ENCODE assay signal across 28 cellular contexts in the genomic region with DNA sequence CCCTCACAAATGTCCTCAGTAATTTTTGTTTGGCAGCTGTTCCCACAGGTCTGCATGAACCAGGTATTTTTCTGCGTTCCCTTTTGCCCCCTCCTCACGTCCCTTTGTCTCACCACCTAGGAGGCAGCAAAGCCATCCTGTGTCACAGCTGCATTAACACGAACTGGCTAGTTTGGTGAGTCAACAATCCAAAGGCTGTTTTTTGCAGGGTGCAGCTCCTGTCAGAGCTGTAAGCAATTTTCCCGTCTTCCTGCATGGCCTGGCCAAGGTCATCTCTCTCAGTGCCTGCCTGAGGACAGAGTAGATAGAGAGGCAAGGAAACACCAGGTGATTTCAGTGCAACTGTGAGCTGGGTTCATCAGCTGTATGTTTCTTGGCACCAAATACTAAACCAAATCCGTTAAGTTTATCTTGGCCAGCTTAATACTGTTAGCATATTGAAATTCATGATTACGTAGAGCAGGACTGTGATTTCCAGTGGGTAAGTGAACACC. TPM values are rescaled to one million over a fixed set of nuclear protein-coding genes. Genes with fewer than 3 reads are reported as not detected.
A peak's percentile ranks its signal among the peaks of the same experiment; 100 is the strongest.
DNase-seq lines count a peak whose midpoint lies in the region; ATAC-seq and TF ChIP-seq lines count a peak whose summit lies in the region.
"Had no signal": no experiment of that assay in that cellular context is flagged by ENCODE, and none has a peak within 500 bp of the region (broad histone marks: within the 10 kb centered on the region; RNA-seq: fewer than 3 reads in every experiment).

No MANE protein-coding gene starts in this region.

- no peak overlapping the region for H2AFZ ChIP-seq in SK-N-SH (ENCODE audit: low read depth)

- H3K9me2 ChIP-seq in SK-N-SH = no peaks in the 10 kb centered on the region

- H3K4me1 ChIP-seq in SK-N-SH (ENCODE audit: control insufficient read depth in 1 of 2, insufficient read depth in 2 of 2, low read depth in 1 of 2, low read length in 1 of 2) = peaks cover 0 to 17% of the 10 kb centered on the region in 2 experiments; a peak in 1 of 4 replicates
- peaks cover 3 to 15% (median 7%) of the 10 kb centered on the region in 4 donors for H3K4me1 ChIP-seq in liver (ENCODE audit: control insufficient read depth in 4 of 4, insufficient read depth in 4 of 4, low read length in 3 of 4)
- no peaks in the 10 kb centered on the region for H3K4me1 ChIP-seq in gastroesophageal sphincter

- no peaks in the 10 kb centered on the region for H3K79me2 ChIP-seq in SK-N-SH (ENCODE audit: insufficient read depth)

- H3K9me3 ChIP-seq in SK-N-SH (no peaks in the 10 kb centered on the region), liver (ENCODE audit: control insufficient read depth in 4 of 4, low read length in 3 of 4) (no peaks in the 10 kb centered on the region), gastroesophageal sphincter (no peaks in the 10 kb centered on the region)

- no peak for TF ChIP-seq EP300 in SK-N-SH (IDR thresholded peaks at IDR 0.05; ENCODE audit: borderline replicate concordance in 1 of 2, low read depth in 1 of 2, low read length in 1 of 2)
- TF ChIP-seq EP300 in gastroesophageal sphincter (IDR thresholded peaks at IDR 0.05) = no peak

- peak; percentile 35; the same call in 1 of the 2 replicates for TF ChIP-seq RAD21 in SK-N-SH (IDR thresholded peaks at IDR 0.05; ENCODE audit: low read length)
- TF ChIP-seq RAD21 in liver (IDR thresholded peaks at IDR 0.05) = peak; percentile 43 to 44

- no peak for TF ChIP-seq CTCF in SK-N-SH (IDR thresholded peaks at IDR 0.05)
- no peak for TF ChIP-seq CTCF in liver (IDR thresholded peaks at IDR 0.05; ENCODE audit: low read depth, low read length, missing input control)
- TF ChIP-seq CTCF in gastroesophageal sphincter (IDR thresholded peaks at IDR 0.05) = no peak
- no peak for TF ChIP-seq CTCF in GM20000 (IDR thresholded peaks at IDR 0.05; ENCODE audit: extremely low read depth, missing control alignments)

- no peak for TF ChIP-seq POLR2A in gastroesophageal sphincter (IDR thresholded peaks at IDR 0.05)

- H3K27me3 ChIP-seq in SK-N-SH (ENCODE audit: insufficient read depth) = peaks cover 25% of the 10 kb centered on the region; the same call in 1 of the 2 replicates
- H3K27me3 ChIP-seq in liver (ENCODE audit: control insufficient read depth in 4 of 4, insufficient read depth in 4 of 4, low read length in 3 of 4) = no peaks in the 10 kb centered on the region
- H3K27me3 ChIP-seq in gastroesophageal sphincter = peaks cover 7% of the 10 kb centered on the region
- H3K27me3 ChIP-seq: dorsolateral prefrontal cortex had no signal

- H3K36me3 ChIP-seq in SK-N-SH (replicated peaks in 1 of 2; ENCODE audit: control insufficient read depth in 1 of 2, insufficient read depth in 2 of 2, low read length in 1 of 2) (no peaks in the 10 kb centered on the region), liver (ENCODE audit: control insufficient read depth in 4 of 4, insufficient read depth in 3 of 4, low read depth in 1 of 4, low read length in 3 of 4) (no peaks in the 10 kb centered on the region), gastroesophageal sphincter (no peaks in the 10 kb centered on the region)

- H4K20me1 ChIP-seq in SK-N-SH (ENCODE audit: insufficient read depth) = no peaks in the 10 kb centered on the region

- H3K4me3 ChIP-seq in SK-N-SH (ENCODE audit: low read depth in 2 of 2, low read length in 1 of 2) (no peak overlapping the region), liver (ENCODE audit: low read depth in 1 of 3, low read length in 3 of 3) (no peak overlapping the region), gastroesophageal sphincter (no peak overlapping the region)
- H3K4me3 ChIP-seq: dorsolateral prefrontal cortex, GM12878, lung, SK-N-MC had no signal

- CTCF ChIA-PET in SK-N-SH (lab: Yijun Ruan, JAX) = interaction anchor here (0.7 to 5.3 kb wide), 17 partner anchors 11 to 276 kb away, joined by 3 to 63 read pairs (median 4); partner anchors contain the start of gene CDON

- H3F3A ChIP-seq in SK-N-SH (replicated peaks; ENCODE audit: insufficient read depth) = no peaks in the 10 kb centered on the region

- ATAC-seq in SK-N-SH treated with all-trans-retinoic acid at 6 μM for 48 hours (no peak; the same call in 2 of the 3 replicates), gastroesophageal sphincter (no peak)
- ATAC-seq: GM12878; stimulated activated naive CD8-positive, alpha-beta T cell treated with anti-CD3 and anti-CD28 coated beads, Interleukin-15, Interleukin-2, amounts not matched to agents 100 U/mL and 50 U/mL, for 24 hours had no signal

- POLR2A ChIA-PET in SK-N-SH (lab: Yijun Ruan, JAX) = interaction anchor here (0.9 to 1.7 kb wide), 5 partner anchors 132 to 268 kb away, joined by 3 to 5 read pairs (median 4); no protein-coding TSS in a partner anchor

- no peak overlapping the region; a peak in 1 of 4 replicates for H3K27ac ChIP-seq in SK-N-SH (ENCODE audit: low read depth in 2 of 2, low read length in 1 of 2)
- peak overlapping the region in 1 of 2 donors; percentile 15 for H3K27ac ChIP-seq in liver (ENCODE audit: low read depth in 1 of 2, low read length in 2 of 2)
- no peak overlapping the region for H3K27ac ChIP-seq in gastroesophageal sphincter
- H3K27ac ChIP-seq: epithelial cell of prostate, RWPE1, SK-N-MC had no signal

- H3K9ac ChIP-seq in SK-N-SH (no peak overlapping the region), liver (ENCODE audit: low read depth in 1 of 2, low read length in 2 of 2) (no peak overlapping the region)

- no peak for DNase-seq in SK-N-SH
- peak; percentile 28 for DNase-seq in dermis blood vessel endothelial cell
- no peak for DNase-seq in cerebellar cortex (ENCODE audit: low spot score)
- DNase-seq in HT-29 (ENCODE audit: low spot score) = no peak
- DNase-seq in GM20000 (ENCODE audit: low spot score) = no peak
- DNase-seq: activated CD4-positive, alpha-beta T cell treated with anti-CD3 and anti-CD28 coated beads, Interleukin-2, amount 50 U/mL, for 48 hours; activated CD4-positive, CD25-positive, alpha-beta regulatory T cell; activated gamma-delta T cell; AML-193; DMS79 treated with DMSO at 0.1 percent for 48 hours; foreskin melanocyte; HFFc6; Karpas-422; NCI-H1105; NCI-H526; retina; stimulated activated CD4-positive, alpha-beta T cell treated with anti-CD3 and anti-CD28 coated beads, Interleukin-4, amount 100 ng/mL, for 24 hours; stimulated activated naive CD8-positive, alpha-beta T cell treated with anti-CD3 and anti-CD28 coated beads, Interleukin-15, Interleukin-2, amounts not matched to agents 100 U/mL and 50 U/mL, for 24 hours had no signal

- 69% methylated on average over 6 of the region's 6 CpGs for WGBS in SK-N-SH (ENCODE audit: low lambda C conversion rate)
- 28% methylated on average over 6 of the region's 6 CpGs for WGBS in liver
- 58 to 70% methylated on average over 3 to 4 of the region's 6 CpGs for WGBS in gastroesophageal sphincter (ENCODE audit: low coverage in 1 of 2), 2 donors

- no peak overlapping the region for H3K4me2 ChIP-seq in SK-N-SH

TF ChIP-seq in SK-N-SH, 30 proteins besides CTCF, POLR2A, EP300 and RAD21:
- no peak for TF ChIP-seq TAF1 (IDR thresholded peaks at IDR 0.05; ENCODE audit: borderline replicate concordance, low read depth, low read length)
- TF ChIP-seq GATA2 (CRISPR knock-in tag; IDR thresholded peaks at IDR 0.05) = 0 out of 2 replicates have a peak, but pooled peaks have one; percentile 51
- TF ChIP-seq FOXM1 (IDR thresholded peaks at IDR 0.05; ENCODE audit: low read depth) = no peak
- no peak for TF ChIP-seq ELF1 (IDR thresholded peaks at IDR 0.05)

TF ChIP-seq in liver, 16 proteins besides CTCF, POLR2A, EP300 and RAD21 (continues in another document):
- TF ChIP-seq FOXA2 (IDR thresholded peaks at IDR 0.05) = peak; percentile 38
- no peak for TF ChIP-seq ATF3 (IDR thresholded peaks at IDR 0.05)
- no peak for TF ChIP-seq NR2F2 (IDR thresholded peaks at IDR 0.05)
- peak; percentile 52 for TF ChIP-seq YY1 (IDR thresholded peaks at IDR 0.05)
- no peak for TF ChIP-seq HNF4G (IDR thresholded peaks at IDR 0.05)

RNA-seq across cellular contexts. Expression of gene VSIG10L2, which starts 20.6 kb away (rescaled TPM):
- polyA plus RNA-seq in SK-N-SH (2012; rRNA removed) = 0.02 and 0.16 TPM in 2 replicates
- polyA plus RNA-seq in SK-N-SH (2012; cell fraction: cytosol; rRNA removed) = 0.01 and 0.05 TPM in 2 replicates
- 0.16 and 0.85 TPM in 2 replicates for polyA plus RNA-seq in SK-N-SH (2012; cell fraction: nucleus; rRNA removed)
- not detected in 2 replicates for total RNA-seq in dermis blood vessel endothelial cell
- not detected for total RNA-seq in liver
- not detected for polyA plus RNA-seq in liver
- total RNA-seq in HT-29 (2014; rRNA removed; shearing (Covaris generic)) = 0.03 and 0.08 TPM in 2 replicates
- not detected for total RNA-seq in gastroesophageal sphincter
- total RNA-seq: A172, GM12878, HFFc6 had no signal

RNA-seq across cellular contexts. Expression of gene DDX25, which starts 21.0 kb away (rescaled TPM):
- 0.12 and 0.39 TPM in 2 replicates for polyA plus RNA-seq in SK-N-SH (2012; rRNA removed)
- polyA plus RNA-seq in SK-N-SH (2012; cell fraction: cytosol; rRNA removed) = 0.24 and 0.42 TPM in 2 replicates
- polyA plus RNA-seq in SK-N-SH (2012; cell fraction: nucleus; rRNA removed) = 0.29 TPM in 2 replicates
- total RNA-seq in dermis blood vessel endothelial cell = 0.05 TPM in 1 of 2 replicates, not detected in the other
- under 1 TPM; 0.33 to 0.79 TPM for total RNA-seq in liver
- under 1 TPM; 0.07 to 0.28 TPM for polyA plus RNA-seq in liver
- total RNA-seq in HT-29 (2014; rRNA removed; shearing (Covaris generic)) = not detected in 2 replicates
- total RNA-seq in gastroesophageal sphincter = under 1 TPM in 1 of 4 donors, not detected in 3; 0.08 TPM
- total RNA-seq: A172, GM12878, HFFc6 had no signal

RNA-seq across cellular contexts. Expression of gene PUS3, which starts 22.3 kb away (rescaled TPM):
- polyA plus RNA-seq in SK-N-SH (2012; rRNA removed) = 7.0 and 8.3 TPM in 2 replicates
- 9.7 and 11.4 TPM in 2 replicates for polyA plus RNA-seq in SK-N-SH (2012; cell fraction: cytosol; rRNA removed)
- 3.1 and 5.0 TPM in 2 replicates for polyA plus RNA-seq in SK-N-SH (2012; cell fraction: nucleus; rRNA removed)
- total RNA-seq in dermis blood vessel endothelial cell = 13.4 and 19.7 TPM in 2 replicates
- total RNA-seq in liver = 10 to 100 TPM; 15.5 to 22.2 TPM
- 10 to 100 TPM; 16.3 to 17.9 TPM for polyA plus RNA-seq in liver
- 7.6 and 9.6 TPM in 2 replicates for total RNA-seq in HT-29 (2014; rRNA removed; shearing (Covaris generic))
- 10 to 100 TPM in 1 of 4 donors, 1 to 10 TPM in 3; 7.8 to 15.9 (median 9.1) TPM for total RNA-seq in gastroesophageal sphincter

RNA-seq across cellular contexts. Expression of gene HYLS1, which starts 37.8 kb away (rescaled TPM):
- 1.3 and 1.4 TPM in 2 replicates for polyA plus RNA-seq in SK-N-SH (2012; rRNA removed)
- polyA plus RNA-seq in SK-N-SH (2012; cell fraction: cytosol; rRNA removed) = 1.9 TPM in 2 replicates
- 1.00 and 1.6 TPM in 2 replicates for polyA plus RNA-seq in SK-N-SH (2012; cell fraction: nucleus; rRNA removed)
- 9.0 and 10.6 TPM in 2 replicates for total RNA-seq in dermis blood vessel endothelial cell
- 1 to 10 TPM; 2.7 to 4.9 TPM for total RNA-seq in liver
- 1 to 10 TPM; 1.9 to 4.8 TPM for polyA plus RNA-seq in liver
- 6.9 and 7.2 TPM in 2 replicates for total RNA-seq in HT-29 (2014; rRNA removed; shearing (Covaris generic))
- total RNA-seq in gastroesophageal sphincter = 1 to 10 TPM; 4.2 to 9.8 (median 6.4) TPM
